Comparison of ENCODE assay signal across 20 cellular contexts in genomic region chr2:47497843-47498460, GRCh38.
DNase-seq lines count a peak whose midpoint lies in the region; FAIRE-seq and TF ChIP-seq lines count a peak whose summit lies in the region.
"Had no signal": no experiment of that assay in that cellular context is flagged by ENCODE, and none has a peak within 500 bp of the region (broad histone marks: within the 10 kb centered on the region; RNA-seq: fewer than 3 reads in every experiment).

No MANE protein-coding gene starts in this region.

- no peaks in the 10 kb centered on the region for H3K27me3 ChIP-seq in colonic mucosa

- no peak overlapping the region for H3K27ac ChIP-seq in colonic mucosa
- H3K27ac ChIP-seq: A549, C4-2B had no signal

- no peak overlapping the region for H3K9ac ChIP-seq in colonic mucosa (ENCODE audit: low read depth in 2 of 2, low read length in 2 of 2)

- TF ChIP-seq CTCF in epithelial cell of esophagus (IDR thresholded peaks at IDR 0.05; ENCODE audit: insufficient read depth, low read depth, low read length, missing control alignments) (no peak), colonic mucosa (IDR thresholded peaks at IDR 0.05) (no peak)

- intact Hi-C loops in colonic mucosa (cut with DNase I), result no loop called here

- DNase-seq in OCI-M1 (lab: John Stamatoyannopoulos, UW) (peak; percentile 47), amniotic epithelial cell (ENCODE audit: low read depth) (peak; percentile 22), epithelial cell of esophagus (ENCODE audit: low read depth) (peak; percentile 67), urothelium cell line (ENCODE audit: low spot score) (no peak), colonic mucosa (no peak), A172 (ENCODE audit: low spot score) (no peak)
- no peak for DNase-seq in activated effector memory CD4-positive, alpha-beta T cell treated with anti-CD3 and anti-CD28 coated beads, Interleukin-2, amount 50 U/mL, for 16 hours
- DNase-seq: AML-193; Caco-2; CD4-positive, alpha-beta T cell; DMS153; DMS79; GDM1; GOT3; H7; HFFc6 had no signal

- H3K36me3 ChIP-seq in colonic mucosa, result no peaks in the 10 kb centered on the region

- peak; percentile 23 for FAIRE-seq in urothelium cell line (lab: Jason Lieb, UNC)
- FAIRE-seq: A549, D721Med, HepG2 had no signal

- no peaks in the 10 kb centered on the region for H3K9me3 ChIP-seq in colonic mucosa

- H3K4me1 ChIP-seq in colonic mucosa, result no peaks in the 10 kb centered on the region
- H3K4me1 ChIP-seq: A549, Caco-2 had no signal

- H3K4me3 ChIP-seq in epithelial cell of esophagus (ENCODE audit: low read length), result no peak overlapping the region
- no peak overlapping the region for H3K4me3 ChIP-seq in colonic mucosa
- H3K4me3 ChIP-seq: A549 had no signal

Comparison
In these comparisons a context has a peak if more than half of its experiments do, and no peak if none do; other contexts are left out.
1. DNase-seq: peak in OCI-M1 (single experiment), amniotic epithelial cell (single experiment) and epithelial cell of esophagus (single experiment); none in urothelium cell line (single experiment), activated effector memory CD4-positive, alpha-beta T cell treated with anti-CD3 and anti-CD28 coated beads, Interleukin-2, amount 50 U/mL, for 16 hours (single experiment), colonic mucosa (single experiment) and A172 (single experiment).